ENCODE assay signal across 2 cellular contexts in genomic region chr1:35269989-35270289, GRCh38.
TF ChIP-seq lines count a peak whose summit lies in the region.

No MANE protein-coding gene starts in this region.

TF ChIP-seq in SK-N-SH, 30 proteins besides CTCF, POLR2A, EP300 and RAD21 (continued from another document):
- no peak for TF ChIP-seq PBX3 (IDR thresholded peaks at IDR 0.05)
- no peak for TF ChIP-seq POLR2AphosphoS5 (IDR thresholded peaks at IDR 0.05; ENCODE audit: low read depth, low read length)
- no peak for TF ChIP-seq JUND (IDR thresholded peaks at IDR 0.05)
- no peak for TF ChIP-seq ELF1 (IDR thresholded peaks at IDR 0.05)
- TF ChIP-seq CHD2 (IDR thresholded peaks at IDR 0.05; ENCODE audit: low read length, partially characterized antibody) = no peak
- TF ChIP-seq GATA2 (CRISPR knock-in tag; IDR thresholded peaks at IDR 0.05) = no peak
TF ChIP-seq in SK-N-SH: peak in this region for 0.

TF ChIP-seq in SK-N-SH treated with all-trans-retinoic acid at 6 μM for 48 hours, 23 proteins besides CTCF, POLR2A, EP300 and RAD21 (continued from another document):
- no peak for TF ChIP-seq POU6F1 (CRISPR knock-in tag; IDR thresholded peaks at IDR 0.05; ENCODE audit: borderline replicate concordance, low read depth)
- no peak for TF ChIP-seq ZNF8 (CRISPR knock-in tag; IDR thresholded peaks at IDR 0.05)
- no peak for TF ChIP-seq ESRRG (CRISPR knock-in tag; IDR thresholded peaks at IDR 0.05)
- TF ChIP-seq ZFP3 (CRISPR knock-in tag; IDR thresholded peaks at IDR 0.05) = no peak
